ENCODE assay signal across 23 cellular contexts in the genomic region with DNA sequence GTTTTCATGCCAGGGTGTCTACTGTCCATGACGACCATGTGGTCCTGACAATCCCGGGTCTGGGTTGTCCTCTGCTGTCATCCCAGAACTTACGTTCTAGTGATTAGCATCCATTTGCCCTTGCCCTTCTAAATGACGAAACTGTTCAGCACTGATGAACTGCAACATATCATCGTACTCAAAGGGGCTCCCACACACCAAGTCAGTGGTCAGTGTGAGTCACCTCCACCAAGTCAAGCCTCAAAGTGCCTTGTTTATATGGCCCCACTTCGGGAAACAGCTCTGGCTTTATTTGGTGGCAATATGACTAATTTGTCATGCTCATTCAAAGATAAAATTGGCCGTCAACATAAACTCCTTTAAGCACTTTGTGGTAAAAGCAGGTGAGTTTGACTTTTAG.
"Had no signal": no experiment of that assay in that cellular context is flagged by ENCODE, and none has a peak within 500 bp of the region (broad histone marks: within the 10 kb centered on the region; RNA-seq: fewer than 3 reads in every experiment).

No MANE protein-coding gene starts in this region.

- H3K9me3 Mint-ChIP-seq: activated B cell treated with CpG ODN at 0.5 μM for 24 hours; activated CD8-positive, alpha-beta T cell treated with anti-CD3 and anti-CD28 coated beads for 36 hours; activated naive CD8-positive, alpha-beta T cell treated with anti-CD3 and anti-CD28 coated beads for 36 hours; effector memory CD8-positive, alpha-beta T cell; immature natural killer cell had no signal

- H3K4me1 Mint-ChIP-seq: activated B cell treated with CpG ODN at 0.5 μM for 24 hours; activated naive CD8-positive, alpha-beta T cell treated with anti-CD3 and anti-CD28 coated beads for 36 hours; immature natural killer cell; stimulated activated naive B cell treated with anti-CD40 and anti-IgM and Interleukin-4, amounts not matched to agents 10 μg/mL and 1 μg/mL and 100 μg/mL, for 72 hours; T-helper 17 cell had no signal

- H3K4me1 ChIP-seq: heart left ventricle, parathyroid adenoma, tibial artery had no signal

- H3K9me3 ChIP-seq: heart left ventricle, mucosa of descending colon, neutrophil, tibial artery had no signal

- H3K27ac ChIP-seq: epithelial cell of prostate, heart left ventricle, neutrophil, parathyroid adenoma, tibial artery had no signal

- DNase-seq: activated B cell treated with CpG ODN at 0.5 μM for 24 hours; activated CD4-positive, alpha-beta T cell treated with anti-CD3 and anti-CD28 coated beads for 48 hours; activated CD8-positive, alpha-beta memory T cell treated with anti-CD3 and anti-CD28 coated beads, Interleukin-2, amount 50 U/mL, for 4 hours; activated CD8-positive, alpha-beta T cell treated with anti-CD3 and anti-CD28 coated beads for 36 hours; activated gamma-delta T cell treated with Interleukin-2 at 50 U/mL for 16 hours; activated naive CD8-positive, alpha-beta T cell treated with anti-CD3 and anti-CD28 coated beads for 36 hours; activated T-cell treated with anti-CD3 and anti-CD28 coated beads, Interleukin-2, amount 50 U/mL, for 72 hours; anterior cingulate cortex; dermis blood vessel endothelial cell; effector memory CD8-positive, alpha-beta T cell; foreskin melanocyte; heart left ventricle; immature natural killer cell; mucosa of descending colon; naive thymus-derived CD4-positive, alpha-beta T cell; retina; stimulated activated CD4-positive, alpha-beta T cell treated with anti-CD3 and anti-CD28 coated beads, Interleukin-4, amount 100 ng/mL, for 1 hour; stimulated activated naive B cell treated with anti-CD40 and anti-IgM and Interleukin-4, amounts not matched to agents 10 μg/mL and 1 μg/mL and 100 μg/mL, for 72 hours; T-helper 17 cell; tibial artery had no signal

- H3K36me3 Mint-ChIP-seq: activated naive CD8-positive, alpha-beta T cell treated with anti-CD3 and anti-CD28 coated beads for 36 hours; immature natural killer cell; naive thymus-derived CD4-positive, alpha-beta T cell had no signal

- H3K4me3 ChIP-seq: heart left ventricle, mucosa of descending colon, tibial artery had no signal

- H3K27ac Mint-ChIP-seq: activated B cell treated with CpG ODN at 0.5 μM for 24 hours; activated CD8-positive, alpha-beta T cell treated with anti-CD3 and anti-CD28 coated beads for 36 hours; activated naive CD8-positive, alpha-beta T cell treated with anti-CD3 and anti-CD28 coated beads for 36 hours; activated T-cell treated with anti-CD3 and anti-CD28 coated beads, Interleukin-2, amount 50 U/mL, for 72 hours; effector memory CD8-positive, alpha-beta T cell; immature natural killer cell; naive thymus-derived CD4-positive, alpha-beta T cell; stimulated activated naive B cell treated with anti-CD40 and anti-IgM and Interleukin-4, amounts not matched to agents 10 μg/mL and 1 μg/mL and 100 μg/mL, for 72 hours; T-helper 17 cell had no signal

- H3K79me2 ChIP-seq: parathyroid adenoma had no signal

- H3K4me3 Mint-ChIP-seq: activated B cell treated with CpG ODN at 0.5 μM for 24 hours; activated CD8-positive, alpha-beta T cell treated with anti-CD3 and anti-CD28 coated beads for 36 hours; activated naive CD8-positive, alpha-beta T cell treated with anti-CD3 and anti-CD28 coated beads for 36 hours; activated T-cell treated with anti-CD3 and anti-CD28 coated beads, Interleukin-2, amount 50 U/mL, for 72 hours; effector memory CD8-positive, alpha-beta T cell; immature natural killer cell; naive thymus-derived CD4-positive, alpha-beta T cell; stimulated activated naive B cell treated with anti-CD40 and anti-IgM and Interleukin-4, amounts not matched to agents 10 μg/mL and 1 μg/mL and 100 μg/mL, for 72 hours; T-helper 17 cell had no signal

- H3K36me3 ChIP-seq: heart left ventricle, neutrophil, tibial artery had no signal

- H2AFZ ChIP-seq: parathyroid adenoma had no signal

- H3K9ac ChIP-seq: parathyroid adenoma had no signal
